Comparison of ENCODE assay signal across 1 cellular context in the genomic region with DNA sequence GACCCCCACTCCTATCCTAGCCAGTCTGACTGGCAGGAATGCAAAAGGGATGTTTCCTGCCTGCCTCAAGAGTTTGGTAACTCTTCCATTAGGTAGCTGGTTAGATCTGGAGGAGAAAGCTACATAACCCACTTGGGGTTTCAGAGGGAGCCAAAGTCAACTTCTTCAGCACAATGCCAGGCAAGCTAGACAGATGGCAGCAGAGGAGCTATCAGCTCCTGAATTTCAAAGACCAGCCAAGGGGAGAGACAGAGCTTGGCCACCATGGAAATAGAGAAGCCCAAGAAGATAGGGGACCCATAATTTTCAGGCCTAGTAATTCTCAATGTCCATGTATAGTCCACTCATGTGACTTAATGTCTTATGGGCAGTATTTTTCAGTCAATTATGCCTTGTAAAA.
TF ChIP-seq lines count a peak whose summit lies in the region.

No MANE protein-coding gene starts in this region.

TF ChIP-seq in A549, 52 proteins besides CTCF, POLR2A, EP300 and RAD21 (continued from another document):
- TF ChIP-seq CHD2 (IDR thresholded peaks at IDR 0.05; ENCODE audit: low read length, partially characterized antibody) (no peak), ZFP36 (IDR thresholded peaks at IDR 0.05; ENCODE audit: borderline replicate concordance, partially characterized antibody) (no peak), ESRRA (IDR thresholded peaks at IDR 0.05; ENCODE audit: borderline replicate concordance, low read length) (no peak), FOXS1 (CRISPR knock-in tag; IDR thresholded peaks at IDR 0.05) (no peak), NR3C1 (IDR thresholded peaks at IDR 0.05) (no peak), POLR2AphosphoS2 (conservative IDR thresholded peaks at IDR 0.05; ENCODE audit: low read length) (no peak), BHLHE40 (IDR thresholded peaks at IDR 0.05; ENCODE audit: low read depth, low read length) (no peak)
- TF ChIP-seq, protein P1, sequence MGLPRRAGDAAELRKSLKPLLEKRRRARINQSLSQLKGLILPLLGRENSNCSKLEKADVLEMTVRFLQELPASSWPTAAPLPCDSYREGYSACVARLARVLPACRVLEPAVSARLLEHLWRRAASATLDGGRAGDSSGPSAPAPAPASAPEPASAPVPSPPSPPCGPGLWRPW (IDR thresholded peaks at IDR 0.05), result no peak
TF ChIP-seq in A549: peak in this region for 0.
